ENCODE assay signal across 19 cellular contexts in the genomic region with DNA sequence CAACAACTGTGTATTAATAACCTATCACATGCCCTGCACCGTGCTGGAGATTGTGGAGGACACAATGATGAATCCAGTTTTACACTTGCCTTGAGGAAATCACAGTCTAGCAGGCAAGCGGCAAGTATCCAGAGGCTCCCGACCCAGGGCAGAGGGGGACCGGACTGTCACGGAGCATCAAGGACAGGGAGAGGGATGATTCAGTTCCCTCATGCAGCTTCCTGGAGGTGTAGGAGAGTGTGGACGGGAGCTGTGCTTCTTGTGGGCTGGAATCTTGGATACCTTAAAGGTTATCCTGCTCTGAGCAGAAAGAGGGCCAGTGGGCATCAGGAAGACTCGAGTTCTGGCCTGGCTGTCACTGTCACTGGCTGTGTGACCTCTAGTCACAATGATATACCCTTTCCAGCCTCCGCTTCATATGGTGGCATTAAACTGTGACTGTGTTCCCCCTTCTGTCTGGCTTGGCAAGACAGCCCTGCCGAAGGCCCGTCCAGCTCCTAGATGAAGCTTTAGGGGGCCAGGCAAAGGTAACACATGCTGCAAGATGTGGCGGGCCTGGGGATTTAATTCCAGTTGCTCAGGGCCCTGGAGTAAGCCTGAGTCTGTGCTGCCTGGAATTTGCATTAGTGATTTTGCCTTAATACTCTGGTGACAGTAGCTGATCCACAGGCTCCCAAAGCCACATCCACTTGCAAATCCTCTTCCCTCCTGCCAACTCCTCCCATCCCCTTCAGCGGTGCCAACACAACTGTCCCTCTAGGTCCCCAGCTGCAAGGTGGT.
DNase-seq lines count a peak whose midpoint lies in the region; ATAC-seq and TF ChIP-seq lines count a peak whose summit lies in the region.
"Had no signal": no experiment of that assay in that cellular context is flagged by ENCODE, and none has a peak within 500 bp of the region (broad histone marks: within the 10 kb centered on the region; RNA-seq: fewer than 3 reads in every experiment).

No MANE protein-coding gene starts in this region.

- H3K4me1 Mint-ChIP-seq in brain = peaks cover 51% of the 10 kb centered on the region
- H3K4me1 Mint-ChIP-seq in neural crest cell = peaks cover 19% of the 10 kb centered on the region
- H3K4me1 Mint-ChIP-seq in T-helper 2 cell treated with Interferon-gamma antibody and Interleukin-4, amounts not matched to agents 5 μg/mL and 100 μg/mL, for 36 hours (ENCODE audit: low read depth) = no peaks in the 10 kb centered on the region
- H3K4me1 Mint-ChIP-seq: CD14-positive monocyte had no signal

- H3K36me3 Mint-ChIP-seq in brain (no peaks in the 10 kb centered on the region), neural crest cell (ENCODE audit: low read depth) (no peaks in the 10 kb centered on the region)
- H3K36me3 Mint-ChIP-seq in T-helper 2 cell treated with Interferon-gamma antibody and Interleukin-4, amounts not matched to agents 5 μg/mL and 100 μg/mL, for 36 hours (ENCODE audit: low read depth) = no peaks in the 10 kb centered on the region
- H3K36me3 Mint-ChIP-seq: CD14-positive monocyte had no signal

- H3K27me3 Mint-ChIP-seq in brain (peaks cover 2% of the 10 kb centered on the region), neural crest cell (ENCODE audit: low read depth) (peaks cover 3% of the 10 kb centered on the region)
- no peaks in the 10 kb centered on the region for H3K27me3 Mint-ChIP-seq in T-helper 2 cell treated with Interferon-gamma antibody and Interleukin-4, amounts not matched to agents 5 μg/mL and 100 μg/mL, for 36 hours (ENCODE audit: low read depth)

- ATAC-seq in Right ventricle myocardium superior (ENCODE audit: poor library complexity) = peak; percentile 26
- ATAC-seq in sciatic nerve = no peak

- TF ChIP-seq CTCF in right atrium auricular region (IDR thresholded peaks at IDR 0.05) = no peak
- TF ChIP-seq CTCF in brain (conservative IDR thresholded peaks at IDR 0.05) = no peak
- no peak for TF ChIP-seq CTCF in neural crest cell (conservative IDR thresholded peaks at IDR 0.05)

- intact Hi-C loops in Right ventricle myocardium superior (cut with DNase I) (no loop called here), sciatic nerve (cut with DNase I) (no loop called here)

- H3K9me3 ChIP-seq in right atrium auricular region = no peaks in the 10 kb centered on the region
- H3K9me3 ChIP-seq: HAP-1, Peyer's patch had no signal

- CTCF ChIA-PET in HEK293T (lab: Yijun Ruan, JAX) = interaction anchor here (0.6 kb wide), 1 partner anchor 88 kb away, joined by 4 read pairs; no protein-coding TSS in a partner anchor

- peaks cover 0 to 17% of the 10 kb centered on the region in 2 donors for H3K4me1 ChIP-seq in right atrium auricular region
- H3K4me1 ChIP-seq: HAP-1, Peyer's patch had no signal

- H3K27me3 ChIP-seq in right atrium auricular region = no peaks in the 10 kb centered on the region
- H3K27me3 ChIP-seq: Peyer's patch had no signal

- H3K4me3 Mint-ChIP-seq in brain = no peak overlapping the region
- no peak overlapping the region for H3K4me3 Mint-ChIP-seq in neural crest cell
- no peak overlapping the region for H3K4me3 Mint-ChIP-seq in T-helper 2 cell treated with Interferon-gamma antibody and Interleukin-4, amounts not matched to agents 5 μg/mL and 100 μg/mL, for 36 hours
- H3K4me3 Mint-ChIP-seq: CD14-positive monocyte had no signal

- no peak overlapping the region for H3K4me3 ChIP-seq in right atrium auricular region
- H3K4me3 ChIP-seq: HAP-1, Peyer's patch had no signal

- H3K27ac Mint-ChIP-seq in brain (peak overlapping the region; percentile 24 to 91 (median 76)), neural crest cell (ENCODE audit: unreplicated experiment) (peak overlapping the region; percentile 38)
- H3K27ac Mint-ChIP-seq in T-helper 2 cell treated with Interferon-gamma antibody and Interleukin-4, amounts not matched to agents 5 μg/mL and 100 μg/mL, for 36 hours = no peak overlapping the region
- H3K27ac Mint-ChIP-seq: CD14-positive monocyte had no signal

- no peaks in the 10 kb centered on the region for H3K9me3 Mint-ChIP-seq in brain
- H3K9me3 Mint-ChIP-seq in neural crest cell = no peaks in the 10 kb centered on the region
- no peaks in the 10 kb centered on the region for H3K9me3 Mint-ChIP-seq in T-helper 2 cell treated with Interferon-gamma antibody and Interleukin-4, amounts not matched to agents 5 μg/mL and 100 μg/mL, for 36 hours
- H3K9me3 Mint-ChIP-seq: CD14-positive monocyte had no signal

- no peaks in the 10 kb centered on the region for H3K36me3 ChIP-seq in right atrium auricular region
- H3K36me3 ChIP-seq: HAP-1, Peyer's patch had no signal

- POLR2A ChIA-PET in HEK293T (lab: Yijun Ruan, JAX) = no interaction called here

- H3K27ac ChIP-seq in right atrium auricular region (peak overlapping the region in 1 of 2 donors; percentile 14), temporal lobe (ENCODE audit: low read depth, low read length) (peak overlapping the region; percentile 54)
- H3K27ac ChIP-seq: KMS-11, Peyer's patch had no signal

- DNase-seq in Right ventricle myocardium superior (no peak), right atrium auricular region (ENCODE audit: low spot score) (no peak), neural crest cell (ENCODE audit: low read depth, low spot score) (no peak), sciatic nerve (ENCODE audit: low spot score) (no peak), HEK293T (ENCODE audit: extremely low spot score) (no peak)
- no peak for DNase-seq in T-helper 2 cell treated with Interferon-gamma antibody and Interleukin-4, amounts not matched to agents 5 μg/mL and 100 μg/mL, for 36 hours (ENCODE audit: low spot score)
- DNase-seq: 8988T; GDM1; NCI-H1417 treated with DMSO at 0.1 percent for 48 hours; NCI-H1930; NCI-H345; NCI-H524 treated with DMSO at 0.1 percent for 48 hours; NK-92 treated with Interleukin-12 subunit alpha and Interleukin-12 subunit beta, amount 100 ng/mL, for 24 hours; Peyer's patch had no signal

TF ChIP-seq in HEK293T, 16 proteins besides CTCF, POLR2A, EP300 and RAD21:
- TF ChIP-seq, protein P1, sequence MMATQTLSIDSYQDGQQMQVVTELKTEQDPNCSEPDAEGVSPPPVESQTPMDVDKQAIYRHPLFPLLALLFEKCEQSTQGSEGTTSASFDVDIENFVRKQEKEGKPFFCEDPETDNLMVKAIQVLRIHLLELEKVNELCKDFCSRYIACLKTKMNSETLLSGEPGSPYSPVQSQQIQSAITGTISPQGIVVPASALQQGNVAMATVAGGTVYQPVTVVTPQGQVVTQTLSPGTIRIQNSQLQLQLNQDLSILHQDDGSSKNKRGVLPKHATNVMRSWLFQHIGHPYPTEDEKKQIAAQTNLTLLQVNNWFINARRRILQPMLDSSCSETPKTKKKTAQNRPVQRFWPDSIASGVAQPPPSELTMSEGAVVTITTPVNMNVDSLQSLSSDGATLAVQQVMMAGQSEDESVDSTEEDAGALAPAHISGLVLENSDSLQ (IDR thresholded peaks at IDR 0.05) = no peak
- no peak for TF ChIP-seq SP1 (IDR thresholded peaks at IDR 0.05)
- TF ChIP-seq BHLHE40 (IDR thresholded peaks at IDR 0.05; ENCODE audit: borderline replicate concordance) = no peak
- TF ChIP-seq HDGF (IDR thresholded peaks at IDR 0.05; ENCODE audit: borderline replicate concordance) = no peak
- TF ChIP-seq FOXM1 (IDR thresholded peaks at IDR 0.05; ENCODE audit: borderline replicate concordance) = no peak
- TF ChIP-seq L3MBTL2 (conservative IDR thresholded peaks at IDR 0.05) = no peak
- no peak for TF ChIP-seq FOXA1 (IDR thresholded peaks at IDR 0.05)
- no peak for TF ChIP-seq ARNT (IDR thresholded peaks at IDR 0.05)
- TF ChIP-seq TARDBP (IDR thresholded peaks at IDR 0.05) = no peak
- no peak for TF ChIP-seq SUZ12 (IDR thresholded peaks at IDR 0.05)
- no peak for TF ChIP-seq CTBP1 (IDR thresholded peaks at IDR 0.05; ENCODE audit: borderline replicate concordance)
- no peak for TF ChIP-seq ZNF384 (IDR thresholded peaks at IDR 0.05)
- no peak for TF ChIP-seq FOXK2 (IDR thresholded peaks at IDR 0.05)
- no peak for TF ChIP-seq LEF1 (IDR thresholded peaks at IDR 0.05; ENCODE audit: borderline replicate concordance)
- TF ChIP-seq NFRKB (IDR thresholded peaks at IDR 0.05) = no peak
- TF ChIP-seq ELF4 (IDR thresholded peaks at IDR 0.05) = no peak
